Comparison of ENCODE assay signal across 9 cellular contexts in the genomic region with DNA sequence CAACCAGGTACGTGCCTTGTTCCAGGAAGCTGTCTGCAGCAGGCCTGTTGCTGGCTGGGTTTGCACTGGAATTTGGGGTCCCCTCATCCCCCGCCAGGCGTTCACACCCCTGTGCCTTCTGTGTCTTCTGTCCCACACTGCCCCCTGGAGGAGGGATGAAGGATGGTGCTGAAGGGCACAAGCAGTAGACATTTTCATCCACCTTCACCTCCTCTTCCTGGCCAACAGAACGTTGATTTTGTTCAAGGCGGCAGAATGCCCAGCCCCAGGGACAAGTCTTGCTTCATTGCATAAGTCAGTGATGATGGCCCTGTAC.
DNase-seq lines count a peak whose midpoint lies in the region; ATAC-seq, FAIRE-seq and TF ChIP-seq lines count a peak whose summit lies in the region.
"Had no signal": no experiment of that assay in that cellular context is flagged by ENCODE, and none has a peak within 500 bp of the region (broad histone marks: within the 10 kb centered on the region; RNA-seq: fewer than 3 reads in every experiment).

No MANE protein-coding gene starts in this region.

- peak; percentile 34 for TF ChIP-seq CTCF in A549 (IDR thresholded peaks at IDR 0.05)
- no peak for TF ChIP-seq CTCF in activated B cell treated with CpG ODN at 0.5 μM for 24 hours (IDR thresholded peaks at IDR 0.05)
- peak in 3 of 4 experiments; percentile 36 to 56 (median 55) for TF ChIP-seq CTCF in prostate gland (IDR thresholded peaks at IDR 0.05)

- peak in 1 of 2 experiments; percentile 46 for DNase-seq in A549 (ENCODE audit: low read depth in 1 of 2, low spot score in 1 of 2)
- DNase-seq in GM23248 = peak; percentile 36
- no peak for DNase-seq in activated B cell treated with CpG ODN at 0.5 μM for 24 hours
- peak; percentile 35 for DNase-seq in effector CD8-positive, alpha-beta T cell (lab: John Stamatoyannopoulos, UW)
- DNase-seq in prostate gland (ENCODE audit: low spot score) = no peak
- no peak for DNase-seq in ecto neural progenitor cell (ENCODE audit: low spot score)
- no peak for DNase-seq in foreskin melanocyte

- no peaks in the 10 kb centered on the region for H3K27me3 ChIP-seq in GM23248 (replicated peaks; ENCODE audit: insufficient read depth)
- H3K27me3 ChIP-seq in prostate gland (replicated peaks; ENCODE audit: insufficient read depth) = no peaks in the 10 kb centered on the region

- H3K4me1 ChIP-seq in A549 (peaks cover 28% of the 10 kb centered on the region), GM23248 (ENCODE audit: insufficient read depth) (peaks cover 5% of the 10 kb centered on the region), prostate gland (replicated peaks) (peaks cover 33% of the 10 kb centered on the region)

- H2AFZ ChIP-seq in GM23248 = no peak overlapping the region

- TF ChIP-seq POLR2A in A549 (IDR thresholded peaks at IDR 0.05; ENCODE audit: low read length) (no peak), prostate gland (IDR thresholded peaks at IDR 0.05) (no peak)

- POLR2A ChIA-PET in A549 (lab: Yijun Ruan, JAX) = no interaction called here
- POLR2A ChIA-PET in activated B cell treated with CpG ODN at 0.5 μM for 24 hours (lab: Charles Lee) = no interaction called here

- H3K4me3 ChIP-seq in A549 = no peak overlapping the region
- no peak overlapping the region for H3K4me3 ChIP-seq in GM23248
- H3K4me3 ChIP-seq in prostate gland = no peak overlapping the region

- peak in 1 of 2 experiments; percentile 56; a peak in 3 of 6 replicates for ATAC-seq in A549
- peak; percentile 37 for ATAC-seq in activated B cell treated with CpG ODN at 0.5 μM for 24 hours (ENCODE audit: low read depth)
- no peak for ATAC-seq in GM18861 (IDR thresholded peaks at IDR 0.05; ENCODE audit: unreplicated experiment)

- H3K9ac ChIP-seq in GM23248 = no peak overlapping the region

- intact Hi-C loops in activated B cell treated with CpG ODN at 0.5 μM for 24 hours (cut with micrococcal nuclease) = loop anchor here (1.0 kb wide), 2 partner anchors 120 to 150 kb away; no protein-coding TSS in a partner anchor
- intact Hi-C loops in prostate gland (cut with DNase I) = no loop called here

- H3K9me2 ChIP-seq in GM23248 (ENCODE audit: insufficient read depth) = no peaks in the 10 kb centered on the region

- no peak for FAIRE-seq in A549 (lab: Jason Lieb, UNC)

- no peak for TF ChIP-seq EP300 in A549 (IDR thresholded peaks at IDR 0.05)

- no peaks in the 10 kb centered on the region for H3K36me3 Mint-ChIP-seq in activated B cell treated with CpG ODN at 0.5 μM for 24 hours (ENCODE audit: low read depth)

- WGBS in A549 (ENCODE audit: missing lambda C conversion rate) = 62% methylated on average over 5 of the region's 5 CpGs
- 30 to 39% methylated on average over 5 of the region's 5 CpGs for WGBS in GM23248 (ENCODE audit: low coverage in 1 of 2, low lambda C conversion rate in 2 of 2, missing lambda C conversion rate in 2 of 2), 2 experiments
- WGBS in prostate gland = 88% methylated on average over 5 of the region's 5 CpGs

- no peaks in the 10 kb centered on the region for H3K79me2 ChIP-seq in GM23248 (ENCODE audit: insufficient read depth)

- H3K27ac ChIP-seq in A549 (no peak overlapping the region), GM23248 (no peak overlapping the region), prostate gland (no peak overlapping the region)

- in situ Hi-C loops in GM23248 (cut with MboI) = no loop called here

- TF ChIP-seq RAD21 in A549 (conservative IDR thresholded peaks at IDR 0.05 in 1 of 2, IDR thresholded peaks at IDR 0.05 in 1 of 2) = peak; percentile 44 to 58

- H3F3A ChIP-seq in GM23248 (ENCODE audit: insufficient read depth) = no peaks in the 10 kb centered on the region

- H3K27ac Mint-ChIP-seq in activated B cell treated with CpG ODN at 0.5 μM for 24 hours = no peak overlapping the region
- H3K27ac Mint-ChIP-seq: dendritic cell treated with granulocyte-macrophage colony-stimulating factor and Interleukin-4, amounts not matched to agents 40 ng/mL and 50 ng/mL, for 4 days had no signal

- no peak overlapping the region for H3K4me3 Mint-ChIP-seq in activated B cell treated with CpG ODN at 0.5 μM for 24 hours
- H3K4me3 Mint-ChIP-seq: dendritic cell treated with granulocyte-macrophage colony-stimulating factor and Interleukin-4, amounts not matched to agents 40 ng/mL and 50 ng/mL, for 4 days had no signal

- H4K20me1 ChIP-seq in GM23248 (ENCODE audit: insufficient read depth) = no peaks in the 10 kb centered on the region

- no peaks in the 10 kb centered on the region for H3K27me3 Mint-ChIP-seq in activated B cell treated with CpG ODN at 0.5 μM for 24 hours

- CTCF ChIA-PET in A549 (lab: Yijun Ruan, JAX) = interaction anchor here (1.1 kb wide), 2 partner anchors 119 to 217 kb away, joined by 3 to 4 read pairs; no protein-coding TSS in a partner anchor
- CTCF ChIA-PET in activated B cell treated with CpG ODN at 0.5 μM for 24 hours (lab: Charles Lee) = no interaction called here

- no peaks in the 10 kb centered on the region for H3K4me1 Mint-ChIP-seq in activated B cell treated with CpG ODN at 0.5 μM for 24 hours

- no peaks in the 10 kb centered on the region for H3K9me3 Mint-ChIP-seq in activated B cell treated with CpG ODN at 0.5 μM for 24 hours
- H3K9me3 Mint-ChIP-seq: dendritic cell treated with granulocyte-macrophage colony-stimulating factor and Interleukin-4, amounts not matched to agents 40 ng/mL and 50 ng/mL, for 4 days had no signal

- no peaks in the 10 kb centered on the region for H3K36me3 ChIP-seq in GM23248 (ENCODE audit: low read depth)
- H3K36me3 ChIP-seq in prostate gland = no peaks in the 10 kb centered on the region

- H3K4me2 ChIP-seq in A549 (no peak overlapping the region), GM23248 (ENCODE audit: unreplicated experiment) (no peak overlapping the region)

- H3K9me3 ChIP-seq in A549 (no peaks in the 10 kb centered on the region), GM23248 (ENCODE audit: low read depth) (no peaks in the 10 kb centered on the region), prostate gland (no peaks in the 10 kb centered on the region)

TF ChIP-seq in A549, 52 proteins besides CTCF, POLR2A, EP300 and RAD21:
- no peak for TF ChIP-seq ZFP36 (IDR thresholded peaks at IDR 0.05; ENCODE audit: borderline replicate concordance, partially characterized antibody)
- peak; percentile 27; the same call in 1 of the 3 replicates for TF ChIP-seq SMC3 (IDR thresholded peaks at IDR 0.05)

Comparison
In these comparisons a context has a peak if more than half of its experiments do, and no peak if none do; other contexts are left out.
1. DNase-seq: peak in GM23248 (single experiment) and effector CD8-positive, alpha-beta T cell (single experiment); none in activated B cell treated with CpG ODN at 0.5 μM for 24 hours (single experiment), prostate gland (single experiment), ecto neural progenitor cell (single experiment) and foreskin melanocyte (single experiment).